In genomic region chr10:103554488-103555320, GRCh38 we compare ENCODE assay signal across 8 cellular contexts.
A peak's percentile ranks its signal among the peaks of the same experiment; 100 is the strongest.
DNase-seq lines count a peak whose midpoint lies in the region; ATAC-seq and TF ChIP-seq lines count a peak whose summit lies in the region.

No MANE protein-coding gene starts in this region.

- no peaks in the 10 kb centered on the region for H3K36me3 ChIP-seq in osteoblast (ENCODE audit: insufficient read depth, low read length)

- no peaks in the 10 kb centered on the region for H3K79me2 ChIP-seq in osteoblast (ENCODE audit: insufficient read depth, low read length)

- H4K20me1 ChIP-seq in osteoblast (ENCODE audit: insufficient read depth, low read length), result no peaks in the 10 kb centered on the region

- peak overlapping the region; percentile 35 for H2AFZ ChIP-seq in osteoblast (ENCODE audit: low read length)

- H3K27ac Mint-ChIP-seq in activated naive CD4-positive, alpha-beta T cell treated with anti-CD3 and anti-CD28 coated beads, Interleukin-2, amount 50 U/mL, for 24 hours, result peak overlapping the region; percentile 57

- H3K9me3 ChIP-seq in osteoblast (ENCODE audit: low read depth, low read length), result peaks cover 12% of the 10 kb centered on the region

- no peak for TF ChIP-seq CTCF in osteoblast (IDR thresholded peaks at IDR 0.05; ENCODE audit: extremely low read depth, low read depth, low read length)

- peak overlapping the region; percentile 80 for H3K4me3 Mint-ChIP-seq in activated naive CD4-positive, alpha-beta T cell treated with anti-CD3 and anti-CD28 coated beads, Interleukin-2, amount 50 U/mL, for 24 hours

- DNase-seq in activated CD4-positive, CD25-positive, alpha-beta regulatory T cell (lab: John Stamatoyannopoulos, UW), result no peak
- peak; percentile 59 for DNase-seq in NCI-H345 (lab: John Stamatoyannopoulos, UW)
- peak; percentile 10 for DNase-seq in globus pallidus (ENCODE audit: low spot score)
- peak; percentile 95 for DNase-seq in osteoblast (ENCODE audit: insufficient read length, low spot score, missing footprints)
- DNase-seq in KG1 (lab: John Stamatoyannopoulos, UW), result no peak

- H3K4me1 Mint-ChIP-seq in activated naive CD4-positive, alpha-beta T cell treated with anti-CD3 and anti-CD28 coated beads, Interleukin-2, amount 50 U/mL, for 24 hours, result peaks cover 14% of the 10 kb centered on the region

- peaks cover 28% of the 10 kb centered on the region for H3K27me3 ChIP-seq in osteoblast (ENCODE audit: insufficient read depth, low read length)

- H3K4me3 ChIP-seq in osteoblast (ENCODE audit: insufficient read depth, low read length), result peak overlapping the region; percentile 53

- ATAC-seq in activated CD4-positive, CD25-positive, alpha-beta regulatory T cell treated with anti-CD3 and anti-CD28 coated beads, Interleukin-2, amount 50 U/mL, for 24 hours, result peak; percentile 22 to 28
- ATAC-seq in HG02852 (IDR thresholded peaks at IDR 0.05; ENCODE audit: unreplicated experiment), result no peak

- no peaks in the 10 kb centered on the region for H3K9me3 Mint-ChIP-seq in activated naive CD4-positive, alpha-beta T cell treated with anti-CD3 and anti-CD28 coated beads, Interleukin-2, amount 50 U/mL, for 24 hours

- no peaks in the 10 kb centered on the region for H3K36me3 Mint-ChIP-seq in activated naive CD4-positive, alpha-beta T cell treated with anti-CD3 and anti-CD28 coated beads, Interleukin-2, amount 50 U/mL, for 24 hours

- no peak overlapping the region for H3K27ac ChIP-seq in osteoblast (ENCODE audit: low read depth, low read length)

- peaks cover 9% of the 10 kb centered on the region for H3K27me3 Mint-ChIP-seq in activated naive CD4-positive, alpha-beta T cell treated with anti-CD3 and anti-CD28 coated beads, Interleukin-2, amount 50 U/mL, for 24 hours

- H3K4me2 ChIP-seq in osteoblast (ENCODE audit: insufficient read depth, low read length), result peak overlapping the region; percentile 55

- no peaks in the 10 kb centered on the region for H3K4me1 ChIP-seq in osteoblast (ENCODE audit: insufficient read depth, low read length)

Comparison
In these comparisons a context has a peak if more than half of its experiments do, and no peak if none do; other contexts are left out.
1. DNase-seq: peak in NCI-H345 (single experiment), globus pallidus (single experiment) and osteoblast (single experiment); none in activated CD4-positive, CD25-positive, alpha-beta regulatory T cell (0 of 4) and KG1 (single experiment).